In the genomic region with DNA sequence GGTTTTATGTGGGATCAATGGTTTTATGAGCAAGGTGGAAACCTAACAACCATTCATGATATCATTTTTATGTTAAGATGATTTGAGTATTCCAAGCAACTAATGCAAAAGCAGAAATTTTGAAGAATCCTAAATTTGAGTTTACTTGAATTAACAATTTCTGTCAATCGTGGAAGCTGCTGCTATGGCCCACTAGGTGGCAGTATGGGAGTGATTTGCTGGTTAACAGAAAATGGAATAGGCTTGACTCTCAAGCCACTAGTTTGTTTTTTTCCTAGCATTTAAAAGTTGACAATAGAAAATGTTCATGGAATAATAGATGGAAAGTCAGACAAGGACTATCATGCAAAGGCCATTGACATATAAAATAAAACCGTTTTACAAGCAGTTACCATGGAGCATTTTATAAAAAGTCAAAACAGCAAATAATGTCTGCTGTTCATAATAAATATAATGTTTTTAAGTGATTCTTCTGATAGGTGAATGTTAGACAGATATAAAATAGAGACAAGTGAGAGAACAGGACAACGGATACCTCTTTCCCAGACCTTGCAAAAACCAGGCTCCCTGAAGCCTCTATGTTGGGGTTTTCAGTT, we compare ENCODE assay signal across 8 cellular contexts. TPM values are rescaled to one million over a fixed set of nuclear protein-coding genes. Genes with fewer than 3 reads are reported as not detected.
A peak's percentile ranks its signal among the peaks of the same experiment; 100 is the strongest.
DNase-seq lines count a peak whose midpoint lies in the region; ATAC-seq, FAIRE-seq and TF ChIP-seq lines count a peak whose summit lies in the region.

No MANE protein-coding gene starts in this region.

- TF ChIP-seq POLR2A in esophagus muscularis mucosa (IDR thresholded peaks at IDR 0.05; ENCODE audit: low read depth) = no peak

- H3K27ac ChIP-seq in esophagus muscularis mucosa (replicated peaks in 1 of 4) = no peak overlapping the region
- no peak overlapping the region for H3K27ac ChIP-seq in neural progenitor cell

- no peak for FAIRE-seq in urothelium cell line (lab: Jason Lieb, UNC)

- H3K4me2 ChIP-seq in neural progenitor cell = no peak overlapping the region

- no peak overlapping the region for H3K9ac ChIP-seq in neural progenitor cell

- POLR2A ChIA-PET in activated CD8-positive, alpha-beta T cell treated with anti-CD3 and anti-CD28 coated beads, Interleukin-2, amount 10 ng/mL, durations not matched to agents 7 days and 5 days (lab: Charles Lee) = interaction anchor here (1.0 kb wide), 1 partner anchor 375 kb away, joined by 3 read pairs; no protein-coding TSS in a partner anchor

- H3K27me3 Mint-ChIP-seq in activated CD8-positive, alpha-beta T cell treated with anti-CD3 and anti-CD28 coated beads, Interleukin-2, amount 10 ng/mL, durations not matched to agents 7 days and 5 days (ENCODE audit: low read depth) = peaks cover 11% of the 10 kb centered on the region
- no peaks in the 10 kb centered on the region for H3K27me3 Mint-ChIP-seq in neural progenitor cell (ENCODE audit: insufficient read depth, low read depth)

- no peaks in the 10 kb centered on the region for H3K36me3 Mint-ChIP-seq in activated CD8-positive, alpha-beta T cell treated with anti-CD3 and anti-CD28 coated beads, Interleukin-2, amount 10 ng/mL, durations not matched to agents 7 days and 5 days (ENCODE audit: low read depth)
- no peaks in the 10 kb centered on the region for H3K36me3 Mint-ChIP-seq in neural progenitor cell

- H4K20me1 ChIP-seq in neural progenitor cell (ENCODE audit: low read depth) = no peaks in the 10 kb centered on the region

- intact Hi-C loops in esophagus muscularis mucosa (cut with DNase I) = loop anchor here (10.0 kb wide), 1 partner anchor 552 kb away; no protein-coding TSS in a partner anchor

- no peaks in the 10 kb centered on the region for H3K79me2 ChIP-seq in neural progenitor cell (ENCODE audit: low read depth)

- CTCF ChIA-PET in activated CD8-positive, alpha-beta T cell treated with anti-CD3 and anti-CD28 coated beads, Interleukin-2, amount 10 ng/mL, durations not matched to agents 7 days and 5 days (lab: Charles Lee) = interaction anchor here (0.7 to 3.6 kb wide), 14 partner anchors 11 to 794 kb away, joined by 3 to 55 read pairs (median 4); no protein-coding TSS in a partner anchor

- H3F3A ChIP-seq in neural progenitor cell (ENCODE audit: low read depth) = no peaks in the 10 kb centered on the region

- H3K4me3 ChIP-seq in esophagus muscularis mucosa (no peak overlapping the region), neural progenitor cell (no peak overlapping the region)

- H3K27me3 ChIP-seq in esophagus muscularis mucosa (no peaks in the 10 kb centered on the region), neural progenitor cell (no peaks in the 10 kb centered on the region)

- TF ChIP-seq CTCF in esophagus muscularis mucosa (IDR thresholded peaks at IDR 0.05) = peak; percentile 68 to 85 (median 70)
- TF ChIP-seq CTCF in neural progenitor cell (IDR thresholded peaks at IDR 0.05) = peak; percentile 97

- 8% methylated on average over 3 of the region's 3 CpGs for WGBS in esophagus muscularis mucosa

- no peak overlapping the region for H3K4me3 Mint-ChIP-seq in activated CD8-positive, alpha-beta T cell treated with anti-CD3 and anti-CD28 coated beads, Interleukin-2, amount 10 ng/mL, durations not matched to agents 7 days and 5 days
- no peak overlapping the region for H3K4me3 Mint-ChIP-seq in neural progenitor cell

- H3K9me3 Mint-ChIP-seq in activated CD8-positive, alpha-beta T cell treated with anti-CD3 and anti-CD28 coated beads, Interleukin-2, amount 10 ng/mL, durations not matched to agents 7 days and 5 days (ENCODE audit: insufficient read depth) = no peaks in the 10 kb centered on the region
- H3K9me3 Mint-ChIP-seq in neural progenitor cell = no peaks in the 10 kb centered on the region

- peak overlapping the region; percentile 54 for H2AFZ ChIP-seq in neural progenitor cell (replicated peaks)

- H3K4me1 Mint-ChIP-seq in activated CD8-positive, alpha-beta T cell treated with anti-CD3 and anti-CD28 coated beads, Interleukin-2, amount 10 ng/mL, durations not matched to agents 7 days and 5 days (ENCODE audit: low read depth) = peaks cover 15% of the 10 kb centered on the region
- H3K4me1 Mint-ChIP-seq in neural progenitor cell = peaks cover 3% of the 10 kb centered on the region

- H3K4me1 ChIP-seq in esophagus muscularis mucosa = no peaks in the 10 kb centered on the region
- H3K4me1 ChIP-seq in neural progenitor cell = no peaks in the 10 kb centered on the region

- H3K9me3 ChIP-seq in esophagus muscularis mucosa = no peaks in the 10 kb centered on the region
- H3K9me3 ChIP-seq in neural progenitor cell (ENCODE audit: low read depth) = no peaks in the 10 kb centered on the region

- peak; percentile 71 for ATAC-seq in GM21390 (IDR thresholded peaks at IDR 0.05; ENCODE audit: unreplicated experiment)
- ATAC-seq in activated CD8-positive, alpha-beta T cell treated with anti-CD3 and anti-CD28 coated beads, Interleukin-2, amount 10 ng/mL, durations not matched to agents 7 days and 5 days = no peak
- no peak for ATAC-seq in HG02642 (IDR thresholded peaks at IDR 0.05; ENCODE audit: poor library complexity, unreplicated experiment)

- no peak overlapping the region for H3K27ac Mint-ChIP-seq in activated CD8-positive, alpha-beta T cell treated with anti-CD3 and anti-CD28 coated beads, Interleukin-2, amount 10 ng/mL, durations not matched to agents 7 days and 5 days
- H3K27ac Mint-ChIP-seq in neural progenitor cell = no peak overlapping the region

- TF ChIP-seq EP300 in esophagus muscularis mucosa (IDR thresholded peaks at IDR 0.05) = no peak

- DNase-seq in CD1c-positive myeloid dendritic cell (ENCODE audit: extremely low spot score) = peak; percentile 72
- DNase-seq in NCI-H460 (ENCODE audit: extremely low read depth, low read depth) = peak; percentile 50
- DNase-seq in activated CD8-positive, alpha-beta T cell treated with anti-CD3 and anti-CD28 coated beads, Interleukin-2, amount 10 ng/mL, durations not matched to agents 7 days and 5 days = peak; percentile 71
- no peak for DNase-seq in esophagus muscularis mucosa (ENCODE audit: extremely low spot score)
- DNase-seq in neural progenitor cell (ENCODE audit: low spot score) = peak; percentile 74
- DNase-seq in urothelium cell line (ENCODE audit: low spot score) = peak; percentile 45

- H3K36me3 ChIP-seq in esophagus muscularis mucosa (no peaks in the 10 kb centered on the region), neural progenitor cell (no peaks in the 10 kb centered on the region)

RNA-seq across cellular contexts. Expression of a gene that starts 43.0 kb away (rescaled TPM):
- not detected in 2 replicates for total RNA-seq in NCI-H460 (2014; rRNA removed; shearing (Covaris generic))
- not detected in 2 replicates for polyA plus RNA-seq in NCI-H460 (2014; cell fraction: nucleus; rRNA removed)
- 1 to 10 TPM; 2.6 to 2.7 TPM for total RNA-seq in activated CD8-positive, alpha-beta T cell treated with anti-CD3 and anti-CD28 coated beads, Interleukin-2, amount 10 ng/mL, durations not matched to agents 7 days and 5 days
- total RNA-seq in esophagus muscularis mucosa (1 to 10 TPM in 1 of 4 donors, under 1 TPM in 3; 0.42 to 1.0 (median 0.82) TPM), neural progenitor cell (ENCODE audit: low replicate concordance) (11.1 and 12.8 TPM in 2 replicates)
